In the genomic region with DNA sequence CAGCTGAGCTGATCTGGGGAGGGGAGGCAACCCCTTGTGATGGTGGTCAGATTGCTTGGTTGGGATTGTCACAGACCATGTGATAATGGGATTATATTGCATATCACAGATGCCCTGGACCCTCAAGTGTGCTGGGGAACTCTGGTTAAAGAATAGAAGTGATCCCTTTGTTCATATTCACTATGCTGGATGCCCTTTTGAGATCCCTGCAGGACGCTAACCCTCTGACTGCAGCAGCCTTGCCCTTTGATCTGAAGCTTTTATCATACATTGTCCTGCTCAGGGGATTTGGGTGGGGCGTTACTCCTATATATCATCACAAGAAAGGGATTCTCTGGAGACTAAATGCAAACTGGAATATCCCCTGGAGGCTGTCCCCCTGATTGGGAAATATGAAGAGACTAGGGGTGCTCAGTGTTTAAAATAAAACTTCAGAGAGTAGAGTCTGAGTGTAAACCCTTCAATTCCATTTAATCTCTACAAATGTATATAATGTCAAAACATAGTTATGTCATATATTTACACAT, we compare ENCODE assay signal across 1 cellular context.
TF ChIP-seq lines count a peak whose summit lies in the region.

No MANE protein-coding gene starts in this region.

TF ChIP-seq in K562, 482 proteins besides CTCF, POLR2A, EP300 and RAD21 (continued from another document):
- TF ChIP-seq, protein P1, sequence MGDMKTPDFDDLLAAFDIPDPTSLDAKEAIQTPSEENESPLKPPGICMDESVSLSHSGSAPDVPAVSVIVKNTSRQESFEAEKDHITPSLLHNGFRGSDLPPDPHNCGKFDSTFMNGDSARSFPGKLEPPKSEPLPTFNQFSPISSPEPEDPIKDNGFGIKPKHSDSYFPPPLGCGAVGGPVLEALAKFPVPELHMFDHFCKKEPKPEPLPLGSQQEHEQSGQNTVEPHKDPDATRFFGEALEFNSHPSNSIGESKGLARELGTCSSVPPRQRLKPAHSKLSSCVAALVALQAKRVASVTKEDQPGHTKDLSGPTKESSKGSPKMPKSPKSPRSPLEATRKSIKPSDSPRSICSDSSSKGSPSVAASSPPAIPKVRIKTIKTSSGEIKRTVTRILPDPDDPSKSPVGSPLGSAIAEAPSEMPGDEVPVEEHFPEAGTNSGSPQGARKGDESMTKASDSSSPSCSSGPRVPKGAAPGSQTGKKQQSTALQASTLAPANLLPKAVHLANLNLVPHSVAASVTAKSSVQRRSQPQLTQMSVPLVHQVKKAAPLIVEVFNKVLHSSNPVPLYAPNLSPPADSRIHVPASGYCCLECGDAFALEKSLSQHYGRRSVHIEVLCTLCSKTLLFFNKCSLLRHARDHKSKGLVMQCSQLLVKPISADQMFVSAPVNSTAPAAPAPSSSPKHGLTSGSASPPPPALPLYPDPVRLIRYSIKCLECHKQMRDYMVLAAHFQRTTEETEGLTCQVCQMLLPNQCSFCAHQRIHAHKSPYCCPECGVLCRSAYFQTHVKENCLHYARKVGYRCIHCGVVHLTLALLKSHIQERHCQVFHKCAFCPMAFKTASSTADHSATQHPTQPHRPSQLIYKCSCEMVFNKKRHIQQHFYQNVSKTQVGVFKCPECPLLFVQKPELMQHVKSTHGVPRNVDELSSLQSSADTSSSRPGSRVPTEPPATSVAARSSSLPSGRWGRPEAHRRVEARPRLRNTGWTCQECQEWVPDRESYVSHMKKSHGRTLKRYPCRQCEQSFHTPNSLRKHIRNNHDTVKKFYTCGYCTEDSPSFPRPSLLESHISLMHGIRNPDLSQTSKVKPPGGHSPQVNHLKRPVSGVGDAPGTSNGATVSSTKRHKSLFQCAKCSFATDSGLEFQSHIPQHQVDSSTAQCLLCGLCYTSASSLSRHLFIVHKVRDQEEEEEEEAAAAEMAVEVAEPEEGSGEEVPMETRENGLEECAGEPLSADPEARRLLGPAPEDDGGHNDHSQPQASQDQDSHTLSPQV (IDR thresholded peaks at IDR 0.05) = no peak
- TF ChIP-seq, protein P2, sequence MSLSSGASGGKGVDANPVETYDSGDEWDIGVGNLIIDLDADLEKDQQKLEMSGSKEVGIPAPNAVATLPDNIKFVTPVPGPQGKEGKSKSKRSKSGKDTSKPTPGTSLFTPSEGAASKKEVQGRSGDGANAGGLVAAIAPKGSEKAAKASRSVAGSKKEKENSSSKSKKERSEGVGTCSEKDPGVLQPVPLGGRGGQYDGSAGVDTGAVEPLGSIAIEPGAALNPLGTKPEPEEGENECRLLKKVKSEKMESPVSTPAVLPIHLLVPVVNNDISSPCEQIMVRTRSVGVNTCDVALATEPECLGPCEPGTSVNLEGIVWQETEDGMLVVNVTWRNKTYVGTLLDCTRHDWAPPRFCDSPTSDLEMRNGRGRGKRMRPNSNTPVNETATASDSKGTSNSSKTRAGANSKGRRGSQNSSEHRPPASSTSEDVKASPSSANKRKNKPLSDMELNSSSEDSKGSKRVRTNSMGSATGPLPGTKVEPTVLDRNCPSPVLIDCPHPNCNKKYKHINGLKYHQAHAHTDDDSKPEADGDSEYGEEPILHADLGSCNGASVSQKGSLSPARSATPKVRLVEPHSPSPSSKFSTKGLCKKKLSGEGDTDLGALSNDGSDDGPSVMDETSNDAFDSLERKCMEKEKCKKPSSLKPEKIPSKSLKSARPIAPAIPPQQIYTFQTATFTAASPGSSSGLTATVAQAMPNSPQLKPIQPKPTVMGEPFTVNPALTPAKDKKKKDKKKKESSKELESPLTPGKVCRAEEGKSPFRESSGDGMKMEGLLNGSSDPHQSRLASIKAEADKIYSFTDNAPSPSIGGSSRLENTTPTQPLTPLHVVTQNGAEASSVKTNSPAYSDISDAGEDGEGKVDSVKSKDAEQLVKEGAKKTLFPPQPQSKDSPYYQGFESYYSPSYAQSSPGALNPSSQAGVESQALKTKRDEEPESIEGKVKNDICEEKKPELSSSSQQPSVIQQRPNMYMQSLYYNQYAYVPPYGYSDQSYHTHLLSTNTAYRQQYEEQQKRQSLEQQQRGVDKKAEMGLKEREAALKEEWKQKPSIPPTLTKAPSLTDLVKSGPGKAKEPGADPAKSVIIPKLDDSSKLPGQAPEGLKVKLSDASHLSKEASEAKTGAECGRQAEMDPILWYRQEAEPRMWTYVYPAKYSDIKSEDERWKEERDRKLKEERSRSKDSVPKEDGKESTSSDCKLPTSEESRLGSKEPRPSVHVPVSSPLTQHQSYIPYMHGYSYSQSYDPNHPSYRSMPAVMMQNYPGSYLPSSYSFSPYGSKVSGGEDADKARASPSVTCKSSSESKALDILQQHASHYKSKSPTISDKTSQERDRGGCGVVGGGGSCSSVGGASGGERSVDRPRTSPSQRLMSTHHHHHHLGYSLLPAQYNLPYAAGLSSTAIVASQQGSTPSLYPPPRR (CRISPR knock-in tag; IDR thresholded peaks at IDR 0.05; ENCODE audit: borderline replicate concordance) = no peak
- TF ChIP-seq MEF2D (tag; conservative IDR thresholded peaks at IDR 0.05; ENCODE audit: low read depth) (no peak), ZFP1 (CRISPR knock-in tag; IDR thresholded peaks at IDR 0.05) (no peak), SRF (CRISPR knock-in tag; IDR thresholded peaks at IDR 0.05) (0 out of 4 replicates have a peak, but pooled peaks of 1 of the 2 experiments have one; percentile 17), KAT2B (IDR thresholded peaks at IDR 0.05; ENCODE audit: low read depth, low read length) (no peak), CCAR2 (IDR thresholded peaks at IDR 0.05; ENCODE audit: low read depth, low read length) (no peak), RBBP5 (IDR thresholded peaks at IDR 0.05; ENCODE audit: borderline replicate concordance, insufficient read depth, low read length, poor library complexity, severe bottlenecking) (no peak), HOXB6 (CRISPR knock-in tag; IDR thresholded peaks at IDR 0.05; ENCODE audit: borderline replicate concordance) (0 out of 2 replicates have a peak, but pooled peaks have one; percentile 66), SRSF7 (optimal IDR thresholded peaks at IDR 0.05; ENCODE audit: low read depth, low read length) (no peak), CEBPG (CRISPR knock-in tag; IDR thresholded peaks at IDR 0.05) (no peak), CEBPG (tag; conservative IDR thresholded peaks at IDR 0.05 in 1 of 2, IDR thresholded peaks at IDR 0.05 in 1 of 2) (no peak), ZNF253 (CRISPR knock-in tag; conservative IDR thresholded peaks at IDR 0.05) (no peak), KDM5B (IDR thresholded peaks at IDR 0.05; ENCODE audit: insufficient replicate concordance, low read depth, low read length) (no peak), GABPB2 (CRISPR knock-in tag; conservative IDR thresholded peaks at IDR 0.05) (0 out of 2 replicates have a peak, but pooled peaks have one; percentile 46), SAFB2 (IDR thresholded peaks at IDR 0.05; ENCODE audit: borderline replicate concordance, low read depth, low read length, severe bottlenecking) (no peak), ZC3H11A (IDR thresholded peaks at IDR 0.05; ENCODE audit: low read depth, low read length) (no peak), ZBED1 (IDR thresholded peaks at IDR 0.05) (no peak)
- TF ChIP-seq, protein P3, sequence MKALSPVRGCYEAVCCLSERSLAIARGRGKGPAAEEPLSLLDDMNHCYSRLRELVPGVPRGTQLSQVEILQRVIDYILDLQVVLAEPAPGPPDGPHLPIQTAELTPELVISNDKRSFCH (CRISPR knock-in tag; IDR thresholded peaks at IDR 0.05) = 0 out of 2 replicates have a peak, but pooled peaks have one; percentile 18
- TF ChIP-seq, protein P3 (tag; IDR thresholded peaks at IDR 0.05) = no peak
- TF ChIP-seq, protein P4, sequence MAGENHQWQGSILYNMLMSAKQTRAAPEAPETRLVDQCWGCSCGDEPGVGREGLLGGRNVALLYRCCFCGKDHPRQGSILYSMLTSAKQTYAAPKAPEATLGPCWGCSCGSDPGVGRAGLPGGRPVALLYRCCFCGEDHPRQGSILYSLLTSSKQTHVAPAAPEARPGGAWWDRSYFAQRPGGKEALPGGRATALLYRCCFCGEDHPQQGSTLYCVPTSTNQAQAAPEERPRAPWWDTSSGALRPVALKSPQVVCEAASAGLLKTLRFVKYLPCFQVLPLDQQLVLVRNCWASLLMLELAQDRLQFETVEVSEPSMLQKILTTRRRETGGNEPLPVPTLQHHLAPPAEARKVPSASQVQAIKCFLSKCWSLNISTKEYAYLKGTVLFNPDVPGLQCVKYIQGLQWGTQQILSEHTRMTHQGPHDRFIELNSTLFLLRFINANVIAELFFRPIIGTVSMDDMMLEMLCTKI (IDR thresholded peaks at IDR 0.05; ENCODE audit: partially characterized antibody) = no peak
- TF ChIP-seq, protein P5, sequence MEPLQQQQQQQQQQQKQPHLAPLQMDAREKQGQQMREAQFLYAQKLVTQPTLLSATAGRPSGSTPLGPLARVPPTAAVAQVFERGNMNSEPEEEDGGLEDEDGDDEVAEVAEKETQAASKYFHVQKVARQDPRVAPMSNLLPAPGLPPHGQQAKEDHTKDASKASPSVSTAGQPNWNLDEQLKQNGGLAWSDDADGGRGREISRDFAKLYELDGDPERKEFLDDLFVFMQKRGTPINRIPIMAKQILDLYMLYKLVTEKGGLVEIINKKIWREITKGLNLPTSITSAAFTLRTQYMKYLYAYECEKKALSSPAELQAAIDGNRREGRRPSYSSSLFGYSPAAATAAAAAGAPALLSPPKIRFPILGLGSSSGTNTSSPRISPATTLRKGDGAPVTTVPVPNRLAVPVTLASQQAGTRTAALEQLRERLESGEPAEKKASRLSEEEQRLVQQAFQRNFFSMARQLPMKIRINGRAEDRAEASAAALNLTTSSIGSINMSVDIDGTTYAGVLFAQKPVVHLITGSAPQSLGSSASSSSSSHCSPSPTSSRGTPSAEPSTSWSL (CRISPR knock-in tag; IDR thresholded peaks at IDR 0.05; ENCODE audit: borderline replicate concordance) = no peak
- TF ChIP-seq, protein P6, sequence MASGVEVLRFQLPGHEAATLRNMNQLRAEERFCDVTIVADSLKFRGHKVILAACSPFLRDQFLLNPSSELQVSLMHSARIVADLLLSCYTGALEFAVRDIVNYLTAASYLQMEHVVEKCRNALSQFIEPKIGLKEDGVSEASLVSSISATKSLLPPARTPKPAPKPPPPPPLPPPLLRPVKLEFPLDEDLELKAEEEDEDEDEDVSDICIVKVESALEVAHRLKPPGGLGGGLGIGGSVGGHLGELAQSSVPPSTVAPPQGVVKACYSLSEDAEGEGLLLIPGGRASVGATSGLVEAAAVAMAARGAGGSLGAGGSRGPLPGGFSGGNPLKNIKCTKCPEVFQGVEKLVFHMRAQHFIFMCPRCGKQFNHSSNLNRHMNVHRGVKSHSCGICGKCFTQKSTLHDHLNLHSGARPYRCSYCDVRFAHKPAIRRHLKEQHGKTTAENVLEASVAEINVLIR (CRISPR knock-in tag; IDR thresholded peaks at IDR 0.05) = peak; percentile 16; the same call in 1 of the 2 replicates
- TF ChIP-seq, protein P7, sequence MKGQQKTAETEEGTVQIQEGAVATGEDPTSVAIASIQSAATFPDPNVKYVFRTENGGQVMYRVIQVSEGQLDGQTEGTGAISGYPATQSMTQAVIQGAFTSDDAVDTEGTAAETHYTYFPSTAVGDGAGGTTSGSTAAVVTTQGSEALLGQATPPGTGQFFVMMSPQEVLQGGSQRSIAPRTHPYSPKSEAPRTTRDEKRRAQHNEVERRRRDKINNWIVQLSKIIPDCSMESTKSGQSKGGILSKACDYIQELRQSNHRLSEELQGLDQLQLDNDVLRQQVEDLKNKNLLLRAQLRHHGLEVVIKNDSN (CRISPR knock-in tag; IDR thresholded peaks at IDR 0.05) = 0 out of 2 replicates have a peak, but pooled peaks have one; percentile 16
- TF ChIP-seq, protein P8, sequence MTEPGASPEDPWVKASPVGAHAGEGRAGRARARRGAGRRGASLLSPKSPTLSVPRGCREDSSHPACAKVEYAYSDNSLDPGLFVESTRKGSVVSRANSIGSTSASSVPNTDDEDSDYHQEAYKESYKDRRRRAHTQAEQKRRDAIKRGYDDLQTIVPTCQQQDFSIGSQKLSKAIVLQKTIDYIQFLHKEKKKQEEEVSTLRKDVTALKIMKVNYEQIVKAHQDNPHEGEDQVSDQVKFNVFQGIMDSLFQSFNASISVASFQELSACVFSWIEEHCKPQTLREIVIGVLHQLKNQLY (CRISPR knock-in tag; conservative IDR thresholded peaks at IDR 0.05) = 0 out of 4 replicates have a peak, but pooled peaks of 1 of the 2 experiments have one; percentile 5
